2 cellular contexts compared by ENCODE assay signal in the genomic region with DNA sequence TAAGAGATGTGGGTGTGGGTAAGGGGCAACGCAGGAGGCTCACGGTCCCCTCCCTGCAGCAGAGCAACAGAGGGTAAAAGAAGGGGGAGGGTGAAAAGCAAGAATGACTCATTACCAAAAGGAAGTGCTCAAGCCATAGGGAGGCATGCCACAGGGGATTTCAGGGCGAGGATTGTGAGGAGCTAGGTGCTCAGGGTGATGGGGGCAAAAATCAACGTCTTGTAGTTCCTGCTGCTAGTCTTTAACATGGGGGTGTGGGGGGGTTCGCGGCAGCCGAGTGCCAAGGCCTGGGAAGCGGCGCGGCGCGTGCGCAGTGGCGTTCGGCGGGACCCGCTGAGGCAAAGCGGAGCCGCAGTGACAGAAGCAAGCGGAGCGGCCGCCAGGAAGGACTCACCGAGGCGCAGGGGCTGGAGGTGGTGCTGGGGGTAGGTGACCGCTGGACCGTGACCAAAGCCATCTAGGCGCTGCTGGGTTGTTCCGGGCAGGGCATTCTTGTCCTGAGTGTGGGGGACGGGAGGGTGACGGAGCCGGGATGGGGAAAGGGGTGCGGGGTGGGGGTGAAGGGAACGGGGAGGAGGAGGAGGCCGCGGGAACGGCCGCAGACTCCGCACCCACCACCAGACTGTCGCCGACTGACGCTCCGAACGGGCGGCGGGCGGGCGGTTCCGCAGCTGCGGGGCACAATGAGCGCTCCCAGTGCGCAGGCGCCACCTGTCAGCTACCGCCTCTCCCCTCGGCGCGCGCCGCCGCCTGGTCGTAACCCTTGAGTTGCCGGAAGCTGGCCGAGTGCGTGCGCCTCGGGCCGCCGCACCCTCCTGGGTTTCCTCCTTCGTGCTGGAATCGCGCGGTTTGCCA.
TF ChIP-seq lines count a peak whose summit lies in the region.

TSS of gene SSH2 (minus strand) at position 685 of the 855 bp plus-strand sequence. CDS start at position 457, 228 bp downstream.

TF ChIP-seq in GM23338, 12 proteins besides CTCF, POLR2A, EP300 and RAD21:
- no peak for TF ChIP-seq ZNF462 (CRISPR knock-in tag; IDR thresholded peaks at IDR 0.05)
- TF ChIP-seq POLR2AphosphoS5 (IDR thresholded peaks at IDR 0.05; ENCODE audit: low read depth), result peak; percentile 56

TF ChIP-seq in neural cell, 6 proteins besides CTCF, POLR2A, EP300 and RAD21:
- TF ChIP-seq, protein P1, sequence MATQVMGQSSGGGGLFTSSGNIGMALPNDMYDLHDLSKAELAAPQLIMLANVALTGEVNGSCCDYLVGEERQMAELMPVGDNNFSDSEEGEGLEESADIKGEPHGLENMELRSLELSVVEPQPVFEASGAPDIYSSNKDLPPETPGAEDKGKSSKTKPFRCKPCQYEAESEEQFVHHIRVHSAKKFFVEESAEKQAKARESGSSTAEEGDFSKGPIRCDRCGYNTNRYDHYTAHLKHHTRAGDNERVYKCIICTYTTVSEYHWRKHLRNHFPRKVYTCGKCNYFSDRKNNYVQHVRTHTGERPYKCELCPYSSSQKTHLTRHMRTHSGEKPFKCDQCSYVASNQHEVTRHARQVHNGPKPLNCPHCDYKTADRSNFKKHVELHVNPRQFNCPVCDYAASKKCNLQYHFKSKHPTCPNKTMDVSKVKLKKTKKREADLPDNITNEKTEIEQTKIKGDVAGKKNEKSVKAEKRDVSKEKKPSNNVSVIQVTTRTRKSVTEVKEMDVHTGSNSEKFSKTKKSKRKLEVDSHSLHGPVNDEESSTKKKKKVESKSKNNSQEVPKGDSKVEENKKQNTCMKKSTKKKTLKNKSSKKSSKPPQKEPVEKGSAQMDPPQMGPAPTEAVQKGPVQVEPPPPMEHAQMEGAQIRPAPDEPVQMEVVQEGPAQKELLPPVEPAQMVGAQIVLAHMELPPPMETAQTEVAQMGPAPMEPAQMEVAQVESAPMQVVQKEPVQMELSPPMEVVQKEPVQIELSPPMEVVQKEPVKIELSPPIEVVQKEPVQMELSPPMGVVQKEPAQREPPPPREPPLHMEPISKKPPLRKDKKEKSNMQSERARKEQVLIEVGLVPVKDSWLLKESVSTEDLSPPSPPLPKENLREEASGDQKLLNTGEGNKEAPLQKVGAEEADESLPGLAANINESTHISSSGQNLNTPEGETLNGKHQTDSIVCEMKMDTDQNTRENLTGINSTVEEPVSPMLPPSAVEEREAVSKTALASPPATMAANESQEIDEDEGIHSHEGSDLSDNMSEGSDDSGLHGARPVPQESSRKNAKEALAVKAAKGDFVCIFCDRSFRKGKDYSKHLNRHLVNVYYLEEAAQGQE (IDR thresholded peaks at IDR 0.05; ENCODE audit: borderline replicate concordance), result peak; percentile 90
- TF ChIP-seq TAF1 (IDR thresholded peaks at IDR 0.05; ENCODE audit: low read depth) (no peak), POLR2AphosphoS5 (IDR thresholded peaks at IDR 0.05) (peak; percentile 91), MXI1 (conservative IDR thresholded peaks at IDR 0.05; ENCODE audit: poor library complexity, severe bottlenecking) (no peak)
TF ChIP-seq in neural cell: peak in this region for 2.
